In genomic region chr3:194166682-194167479, GRCh38 we compare ENCODE assay signal across 1 cellular context.
TF ChIP-seq lines count a peak whose summit lies in the region.

No MANE protein-coding gene starts in this region.

TF ChIP-seq in HEK293, 187 proteins besides CTCF, POLR2A, EP300 and RAD21 (continued from another document):
- TF ChIP-seq ZNF366 (tag by site-specific recombination; conservative IDR thresholded peaks at IDR 0.05), result 0 out of 2 replicates have a peak, but pooled peaks have one; percentile 16
- TF ChIP-seq SCRT2 (tag by site-specific recombination; IDR thresholded peaks at IDR 0.05), result peak; percentile 85
- no peak for TF ChIP-seq ZNF777 (tag by site-specific recombination; IDR thresholded peaks at IDR 0.05; ENCODE audit: borderline replicate concordance)
- TF ChIP-seq GLIS1 (tag by site-specific recombination; IDR thresholded peaks at IDR 0.05), result 0 out of 2 replicates have a peak, but pooled peaks have one; percentile 23
- 0 out of 2 replicates have a peak, but pooled peaks have one; percentile 16 for TF ChIP-seq ZNF2 (tag by site-specific recombination; IDR thresholded peaks at IDR 0.05)
- TF ChIP-seq KLF9 (tag by site-specific recombination; IDR thresholded peaks at IDR 0.05; ENCODE audit: low read depth), result peak; percentile 68
- TF ChIP-seq MYNN (tag by site-specific recombination; IDR thresholded peaks at IDR 0.05; ENCODE audit: borderline replicate concordance), result peak; percentile 49; the same call in 1 of the 2 replicates
- peak; percentile 42 for TF ChIP-seq ZFP69B (tag by site-specific recombination; IDR thresholded peaks at IDR 0.05)
- peak; percentile 90 for TF ChIP-seq WT1 (tag by site-specific recombination; IDR thresholded peaks at IDR 0.05)
- peak; percentile 70 for TF ChIP-seq ZNF341 (tag by site-specific recombination; IDR thresholded peaks at IDR 0.05; ENCODE audit: low read depth)
- peak; percentile 61; the same call in 1 of the 2 replicates for TF ChIP-seq SCRT1 (tag by site-specific recombination; IDR thresholded peaks at IDR 0.05; ENCODE audit: borderline replicate concordance)
- TF ChIP-seq ZNF157 (tag by site-specific recombination; IDR thresholded peaks at IDR 0.05), result no peak
- 0 out of 2 replicates have a peak, but pooled peaks have one; percentile 15 for TF ChIP-seq ZBTB17 (tag by site-specific recombination; IDR thresholded peaks at IDR 0.05)
- TF ChIP-seq FEZF1 (tag by site-specific recombination; IDR thresholded peaks at IDR 0.05), result peak; percentile 65
- TF ChIP-seq ZNF707 (tag by site-specific recombination; IDR thresholded peaks at IDR 0.05), result no peak
- TF ChIP-seq EGR2 (tag by site-specific recombination; IDR thresholded peaks at IDR 0.05; ENCODE audit: low read depth), result peak; percentile 38; the same call in 1 of the 2 replicates
- peak; percentile 50; the same call in 1 of the 2 replicates for TF ChIP-seq PRDM1 (tag by site-specific recombination; IDR thresholded peaks at IDR 0.05)
- peak; percentile 10; the same call in 1 of the 2 replicates for TF ChIP-seq ZEB2 (tag by site-specific recombination; IDR thresholded peaks at IDR 0.05)
